In genomic region chr4:185325721-185326120, GRCh38 we compare ENCODE assay signal across 6 cellular contexts.
DNase-seq lines count a peak whose midpoint lies in the region; TF ChIP-seq lines count a peak whose summit lies in the region.
"Not testable (repeated sequence)": the region's sequence is repeated elsewhere in the genome, so short reads cannot be mapped to it uniquely, and the experiment has no call there.

No MANE protein-coding gene starts in this region.

- not testable (repeated sequence) for H3K36me3 ChIP-seq in prostate gland

- H3K36me3 Mint-ChIP-seq in type B pancreatic cell: peaks cover 30% of the 10 kb centered on the region

- 31% methylated on average over 1 of the region's 1 CpG for WGBS in prostate gland

- DNase-seq in LNCaP clone FGC (ENCODE audit: low read depth): peak; percentile 86
- DNase-seq in epithelial cell of esophagus (ENCODE audit: low read depth): peak; percentile 60
- DNase-seq in prostate gland (ENCODE audit: low spot score): peak; percentile 33
- DNase-seq in type B pancreatic cell (ENCODE audit: extremely low spot score, unreplicated experiment): not testable (repeated sequence)

- not testable (repeated sequence) for H3K9me3 ChIP-seq in prostate gland

- peaks cover 22% of the 10 kb centered on the region for H3K9me3 Mint-ChIP-seq in type B pancreatic cell

- H3K4me3 ChIP-seq in LNCaP clone FGC (ENCODE audit: low read depth, low read length); epithelial cell of esophagus (ENCODE audit: low read length); prostate gland: not testable (repeated sequence)

- H3K27ac Mint-ChIP-seq in type B pancreatic cell: peak overlapping the region; percentile 11

- H3K27me3 ChIP-seq in prostate gland (replicated peaks; ENCODE audit: insufficient read depth): not testable (repeated sequence)

- H3K27ac ChIP-seq in C4-2B (peak overlapping the region; percentile 62), VCaP (peak overlapping the region; percentile 82), prostate gland (peak overlapping the region; percentile 53 to 60)

- not testable (repeated sequence) for TF ChIP-seq CTCF in C4-2B (conservative IDR thresholded peaks at IDR 0.05); LNCaP clone FGC (IDR thresholded peaks at IDR 0.05; ENCODE audit: control insufficient read depth, extremely low read depth, insufficient read depth); VCaP (conservative IDR thresholded peaks at IDR 0.05); epithelial cell of esophagus (IDR thresholded peaks at IDR 0.05; ENCODE audit: insufficient read depth, low read depth, low read length, missing control alignments); prostate gland (IDR thresholded peaks at IDR 0.05); type B pancreatic cell (conservative IDR thresholded peaks at IDR 0.05)

- H3K27me3 Mint-ChIP-seq in type B pancreatic cell: not testable (repeated sequence)

- not testable (repeated sequence) for TF ChIP-seq POLR2A in prostate gland (IDR thresholded peaks at IDR 0.05)

- not testable (repeated sequence) for H3K4me1 ChIP-seq in prostate gland (replicated peaks)

- not testable (repeated sequence) for H3K4me1 Mint-ChIP-seq in type B pancreatic cell (ENCODE audit: unreplicated experiment)

- intact Hi-C loops in prostate gland (cut with DNase I): not testable (repeated sequence)

- H3K4me3 Mint-ChIP-seq in type B pancreatic cell: not testable (repeated sequence)
